In genomic region chr4:140296871-140297570, GRCh38 we compare ENCODE assay signal across 10 cellular contexts.
DNase-seq lines count a peak whose midpoint lies in the region; ATAC-seq and TF ChIP-seq lines count a peak whose summit lies in the region.
"Had no signal": no experiment of that assay in that cellular context is flagged by ENCODE, and none has a peak within 500 bp of the region (broad histone marks: within the 10 kb centered on the region; RNA-seq: fewer than 3 reads in every experiment).

No MANE protein-coding gene starts in this region.

- CTCF ChIA-PET in CD8-positive, alpha-beta T cell (lab: Charles Lee) = interaction anchor here (1.3 kb wide), 1 partner anchor 8 kb away, joined by 3 read pairs; no protein-coding TSS in a partner anchor

- H3K36me3 Mint-ChIP-seq in brain = no peaks in the 10 kb centered on the region
- no peaks in the 10 kb centered on the region for H3K36me3 Mint-ChIP-seq in CD8-positive, alpha-beta T cell

- no peaks in the 10 kb centered on the region for H3K27me3 Mint-ChIP-seq in brain
- H3K27me3 Mint-ChIP-seq in CD8-positive, alpha-beta T cell (ENCODE audit: low read depth) = peaks cover 5% of the 10 kb centered on the region

- ATAC-seq in GM18868 (IDR thresholded peaks at IDR 0.05; ENCODE audit: unreplicated experiment) (no peak), GM21529 (IDR thresholded peaks at IDR 0.05; ENCODE audit: unreplicated experiment) (no peak)
- ATAC-seq in CD8-positive, alpha-beta T cell = no peak

- POLR2A ChIA-PET in CD8-positive, alpha-beta T cell (lab: Charles Lee) = no interaction called here

- H3K27ac ChIP-seq in CD8-positive, alpha-beta T cell (ENCODE audit: low read depth, low read length) = no peak overlapping the region

- H3K27ac Mint-ChIP-seq in brain = peak overlapping the region in 4 of 5 experiments; percentile 12 to 92 (median 46)
- no peak overlapping the region for H3K27ac Mint-ChIP-seq in CD8-positive, alpha-beta T cell
- H3K27ac Mint-ChIP-seq: T-helper 2 cell treated with Interferon-gamma antibody and Interleukin-4, amounts not matched to agents 5 μg/mL and 100 μg/mL, for 36 hours had no signal

- H3K4me1 Mint-ChIP-seq in brain = peaks cover 34% of the 10 kb centered on the region
- H3K4me1 Mint-ChIP-seq in CD8-positive, alpha-beta T cell (ENCODE audit: low read depth) = no peaks in the 10 kb centered on the region
- H3K4me1 Mint-ChIP-seq: IgD-negative memory B cell had no signal

- intact Hi-C loops in CD8-positive, alpha-beta T cell (cut with DNase I, micrococcal nuclease) = no loop called here

- peak overlapping the region in 1 of 5 experiments; percentile 8 for H3K4me3 Mint-ChIP-seq in brain
- no peak overlapping the region for H3K4me3 Mint-ChIP-seq in CD8-positive, alpha-beta T cell
- H3K4me3 Mint-ChIP-seq: T-helper 2 cell treated with Interferon-gamma antibody and Interleukin-4, amounts not matched to agents 5 μg/mL and 100 μg/mL, for 36 hours had no signal

- peak overlapping the region; percentile 8 for H2AFZ ChIP-seq in neuron (ENCODE audit: low read depth, low read length)

- no peak overlapping the region for H3K4me3 ChIP-seq in neuron (ENCODE audit: low read length)
- no peak overlapping the region for H3K4me3 ChIP-seq in CD8-positive, alpha-beta T cell (ENCODE audit: low read depth, low read length)

- H3K9me3 ChIP-seq in neuron (ENCODE audit: low read length) = peaks cover 2% of the 10 kb centered on the region
- H3K9me3 ChIP-seq in CD8-positive, alpha-beta T cell (ENCODE audit: low read length) = no peaks in the 10 kb centered on the region

- peaks cover 15% of the 10 kb centered on the region for H3K4me1 ChIP-seq in neuron (ENCODE audit: insufficient read depth, low read length)
- H3K4me1 ChIP-seq in CD8-positive, alpha-beta T cell (ENCODE audit: insufficient read depth, low read length) = no peaks in the 10 kb centered on the region

- no peaks in the 10 kb centered on the region for H3K9me3 Mint-ChIP-seq in brain
- no peaks in the 10 kb centered on the region for H3K9me3 Mint-ChIP-seq in CD8-positive, alpha-beta T cell
- H3K9me3 Mint-ChIP-seq: IgD-negative memory B cell; T-helper 2 cell treated with Interferon-gamma antibody and Interleukin-4, amounts not matched to agents 5 μg/mL and 100 μg/mL, for 36 hours had no signal

- no peaks in the 10 kb centered on the region for H3K36me3 ChIP-seq in neuron (ENCODE audit: insufficient read depth, low read length)
- no peaks in the 10 kb centered on the region for H3K36me3 ChIP-seq in CD8-positive, alpha-beta T cell (ENCODE audit: insufficient read depth, low read length)

- DNase-seq in Daoy (ENCODE audit: low read depth) = peak; percentile 41
- peak; percentile 86 for DNase-seq in NCI-H146 (lab: John Stamatoyannopoulos, UW)
- DNase-seq in CD8-positive, alpha-beta T cell = no peak
- DNase-seq in SIG-M5 treated with dmso at 0.1 percent for 504 hours (lab: John Stamatoyannopoulos, UW; ENCODE audit: unreplicated experiment) = no peak

- H3K27me3 ChIP-seq in neuron (ENCODE audit: insufficient read depth, low read length) = peaks cover 3% of the 10 kb centered on the region
- no peaks in the 10 kb centered on the region for H3K27me3 ChIP-seq in CD8-positive, alpha-beta T cell (ENCODE audit: insufficient read depth, low read length)

- TF ChIP-seq CTCF in brain (conservative IDR thresholded peaks at IDR 0.05) = no peak
- no peak for TF ChIP-seq CTCF in CD8-positive, alpha-beta T cell (IDR thresholded peaks at IDR 0.05)

Comparison
In these comparisons a context has a peak if more than half of its experiments do, and no peak if none do; other contexts are left out.
1. DNase-seq: peak in Daoy (single experiment) and NCI-H146 (single experiment); none in CD8-positive, alpha-beta T cell (0 of 7) and SIG-M5 treated with dmso at 0.1 percent for 504 hours (single experiment).